ENCODE assay signal across 28 cellular contexts in genomic region chr13:46659413-46660065, GRCh38.
DNase-seq lines count a peak whose midpoint lies in the region; ATAC-seq and TF ChIP-seq lines count a peak whose summit lies in the region.
"Had no signal": no experiment of that assay in that cellular context is flagged by ENCODE, and none has a peak within 500 bp of the region (broad histone marks: within the 10 kb centered on the region; RNA-seq: fewer than 3 reads in every experiment).

No MANE protein-coding gene starts in this region.

- H3K4me3 Mint-ChIP-seq in progenitor cell of endocrine pancreas (ENCODE audit: low read depth), result peak overlapping the region; percentile 4
- no peak overlapping the region for H3K4me3 Mint-ChIP-seq in stimulated activated memory B cell treated with anti-CD40 and anti-IgM and Interleukin-4, amounts not matched to agents 10 μg/mL and 1 μg/mL and 100 μg/mL, for 72 hours
- H3K4me3 Mint-ChIP-seq: activated naive CD4-positive, alpha-beta T cell treated with anti-CD3 and anti-CD28 coated beads, Interleukin-2, amount 50 U/mL, for 24 hours; CD4-positive, alpha-beta T cell; memory B cell; stimulated activated naive B cell treated with anti-CD40 and anti-IgM and Interleukin-4, amounts not matched to agents 10 μg/mL and 1 μg/mL and 100 μg/mL, for 72 hours had no signal

- H3K27ac ChIP-seq in 22Rv1, result peak overlapping the region; percentile 43
- H3K27ac ChIP-seq: psoas muscle, SJCRH30, vagina, WERI-Rb-1 had no signal

- ATAC-seq in left lobe of liver (peak; percentile 85), GM21529 (IDR thresholded peaks at IDR 0.05; ENCODE audit: unreplicated experiment) (no peak), GM18511 (IDR thresholded peaks at IDR 0.05; ENCODE audit: unreplicated experiment) (no peak)
- no peak for ATAC-seq in stimulated activated memory B cell treated with anti-CD40 and anti-IgM and Interleukin-4, amounts not matched to agents 10 μg/mL and 1 μg/mL and 100 μg/mL, for 72 hours
- ATAC-seq: HCT116; psoas muscle; stimulated activated naive B cell treated with anti-CD40 and anti-IgM and Interleukin-4, amounts not matched to agents 10 μg/mL and 1 μg/mL and 100 μg/mL, for 72 hours had no signal

- peaks cover 7% of the 10 kb centered on the region for H3K36me3 Mint-ChIP-seq in progenitor cell of endocrine pancreas (ENCODE audit: insufficient read depth)
- H3K36me3 Mint-ChIP-seq in stimulated activated memory B cell treated with anti-CD40 and anti-IgM and Interleukin-4, amounts not matched to agents 10 μg/mL and 1 μg/mL and 100 μg/mL, for 72 hours, result peaks cover 13% of the 10 kb centered on the region
- H3K36me3 Mint-ChIP-seq: activated naive CD4-positive, alpha-beta T cell treated with anti-CD3 and anti-CD28 coated beads, Interleukin-2, amount 50 U/mL, for 24 hours had no signal

- DNase-seq in LoVo (ENCODE audit: low spot score) (peak; percentile 63), left lobe of liver (ENCODE audit: low spot score) (peak; percentile 77), progenitor cell of endocrine pancreas (ENCODE audit: low spot score, unreplicated experiment) (no peak)
- DNase-seq in stimulated activated CD4-positive, alpha-beta T cell treated with anti-CD3 and anti-CD28 coated beads, Interleukin-12 subunit alpha, Interleukin-12 subunit beta, amount 100 ng/mL, for 4 hours, result no peak
- DNase-seq: activated CD4-positive, alpha-beta T cell treated with anti-CD3 and anti-CD28 coated beads for 48 hours; activated CD8-positive, alpha-beta memory T cell treated with anti-CD3 and anti-CD28 coated beads for 24 hours; activated T-cell treated with anti-CD3 and anti-CD28 coated beads for 4 hours; amniotic stem cell; CD4-positive, alpha-beta T cell; EL; IMR-90; NCI-H146; NCI-H446; psoas muscle; SJCRH30; stimulated activated naive B cell treated with anti-CD40 and anti-IgM and Interleukin-4, amounts not matched to agents 10 μg/mL and 1 μg/mL and 100 μg/mL, for 72 hours; SW 1271; T-helper 9 cell; WERI-Rb-1 had no signal

- peaks cover 44% of the 10 kb centered on the region for H3K4me1 Mint-ChIP-seq in progenitor cell of endocrine pancreas (ENCODE audit: low read depth)
- peaks cover 42% of the 10 kb centered on the region for H3K4me1 Mint-ChIP-seq in stimulated activated memory B cell treated with anti-CD40 and anti-IgM and Interleukin-4, amounts not matched to agents 10 μg/mL and 1 μg/mL and 100 μg/mL, for 72 hours

- TF ChIP-seq CTCF in 22Rv1 (IDR thresholded peaks at IDR 0.05), result no peak
- no peak for TF ChIP-seq CTCF in progenitor cell of endocrine pancreas (IDR thresholded peaks at IDR 0.05; ENCODE audit: unreplicated experiment)

- peaks cover 13% of the 10 kb centered on the region for H3K9me3 Mint-ChIP-seq in progenitor cell of endocrine pancreas (ENCODE audit: low read depth)
- peaks cover 3% of the 10 kb centered on the region for H3K9me3 Mint-ChIP-seq in stimulated activated memory B cell treated with anti-CD40 and anti-IgM and Interleukin-4, amounts not matched to agents 10 μg/mL and 1 μg/mL and 100 μg/mL, for 72 hours
- H3K9me3 Mint-ChIP-seq: activated naive CD4-positive, alpha-beta T cell treated with anti-CD3 and anti-CD28 coated beads, Interleukin-2, amount 50 U/mL, for 24 hours; activated T-helper 2 cell treated with anti-CD3 and anti-CD28 coated beads, Interferon-gamma antibody, Interleukin-2, Interleukin-4, amounts not matched to agents 10 μg/mL and 5 μg/mL and 100 μg/mL, durations not matched to agents 14 hours and 24 hours and 36 hours; CD4-positive, alpha-beta T cell; memory B cell had no signal

- H3K27ac Mint-ChIP-seq in progenitor cell of endocrine pancreas, result peak overlapping the region; percentile 67
- H3K27ac Mint-ChIP-seq in stimulated activated memory B cell treated with anti-CD40 and anti-IgM and Interleukin-4, amounts not matched to agents 10 μg/mL and 1 μg/mL and 100 μg/mL, for 72 hours, result no peak overlapping the region
- H3K27ac Mint-ChIP-seq: activated naive CD4-positive, alpha-beta T cell treated with anti-CD3 and anti-CD28 coated beads, Interleukin-2, amount 50 U/mL, for 24 hours; activated T-helper 2 cell treated with anti-CD3 and anti-CD28 coated beads, Interferon-gamma antibody, Interleukin-2, Interleukin-4, amounts not matched to agents 10 μg/mL and 5 μg/mL and 100 μg/mL, durations not matched to agents 14 hours and 24 hours and 36 hours; CD4-positive, alpha-beta T cell; stimulated activated naive B cell treated with anti-CD40 and anti-IgM and Interleukin-4, amounts not matched to agents 10 μg/mL and 1 μg/mL and 100 μg/mL, for 72 hours had no signal

- H3K27me3 Mint-ChIP-seq in progenitor cell of endocrine pancreas, result no peaks in the 10 kb centered on the region
- no peaks in the 10 kb centered on the region for H3K27me3 Mint-ChIP-seq in stimulated activated memory B cell treated with anti-CD40 and anti-IgM and Interleukin-4, amounts not matched to agents 10 μg/mL and 1 μg/mL and 100 μg/mL, for 72 hours
- H3K27me3 Mint-ChIP-seq: activated naive CD4-positive, alpha-beta T cell treated with anti-CD3 and anti-CD28 coated beads, Interleukin-2, amount 50 U/mL, for 24 hours; CD4-positive, alpha-beta T cell; memory B cell; stimulated activated naive B cell treated with anti-CD40 and anti-IgM and Interleukin-4, amounts not matched to agents 10 μg/mL and 1 μg/mL and 100 μg/mL, for 72 hours had no signal

Comparison
In these comparisons a context has a peak if more than half of its experiments do, and no peak if none do; other contexts are left out.
1. DNase-seq: peak in LoVo (single experiment) and left lobe of liver (single experiment); none in progenitor cell of endocrine pancreas (single experiment) and stimulated activated CD4-positive, alpha-beta T cell treated with anti-CD3 and anti-CD28 coated beads, Interleukin-12 subunit alpha, Interleukin-12 subunit beta, amount 100 ng/mL, for 4 hours (single experiment).